ENCODE assay signal across 8 cellular contexts in genomic region chr2:169363027-169363569, GRCh38. TPM values are rescaled to one million over a fixed set of nuclear protein-coding genes. Genes with fewer than 3 reads are reported as not detected.
DNase-seq lines count a peak whose midpoint lies in the region; TF ChIP-seq lines count a peak whose summit lies in the region.

No MANE protein-coding gene starts in this region.

- no peak for TF ChIP-seq POLR2A in suprapubic skin (IDR thresholded peaks at IDR 0.05)

- no peak overlapping the region for H3K27ac ChIP-seq in WERI-Rb-1
- H3K27ac ChIP-seq in suprapubic skin: no peak overlapping the region
- H3K27ac ChIP-seq in RWPE1: no peak overlapping the region

- H3K4me3 ChIP-seq in WERI-Rb-1 (ENCODE audit: low read depth, low read length) (peak overlapping the region; percentile 38), suprapubic skin (peak overlapping the region; percentile 63)

- 3% methylated on average over 11 of the region's 11 CpGs for WGBS in suprapubic skin

- peak overlapping the region; percentile 50 for H3K27ac Mint-ChIP-seq in T-helper 1 cell treated with Interleukin-12 subunit alpha and Interleukin-12 subunit beta and Interleukin-4 antibody, amounts not matched to agents 30 μg/mL and 1 μg/mL, for 36 hours

- TF ChIP-seq EP300 in suprapubic skin (IDR thresholded peaks at IDR 0.05): no peak

- H3K4me3 Mint-ChIP-seq in T-helper 1 cell treated with Interleukin-12 subunit alpha and Interleukin-12 subunit beta and Interleukin-4 antibody, amounts not matched to agents 30 μg/mL and 1 μg/mL, for 36 hours: peak overlapping the region; percentile 87

- no peaks in the 10 kb centered on the region for H3K36me3 ChIP-seq in WERI-Rb-1
- H3K36me3 ChIP-seq in suprapubic skin: no peaks in the 10 kb centered on the region

- peaks cover 66% of the 10 kb centered on the region for H3K27me3 ChIP-seq in WERI-Rb-1 (ENCODE audit: insufficient read depth, low read depth, severe bottlenecking)
- peaks cover 50% of the 10 kb centered on the region for H3K27me3 ChIP-seq in suprapubic skin

- TF ChIP-seq CTCF in WERI-Rb-1 (IDR thresholded peaks at IDR 0.05; ENCODE audit: low read depth, low read length) (no peak), suprapubic skin (IDR thresholded peaks at IDR 0.05) (no peak), RWPE1 (conservative IDR thresholded peaks at IDR 0.05; ENCODE audit: low read depth) (no peak)

- CTCF ChIA-PET in RWPE1 (lab: Yijun Ruan, JAX): no interaction called here

- H3K4me1 Mint-ChIP-seq in T-helper 1 cell treated with Interleukin-12 subunit alpha and Interleukin-12 subunit beta and Interleukin-4 antibody, amounts not matched to agents 30 μg/mL and 1 μg/mL, for 36 hours (ENCODE audit: low read depth): peaks cover 31% of the 10 kb centered on the region

- DNase-seq in T-helper 1 cell (no peak), WERI-Rb-1 (no peak), iPS-NIHi7 (ENCODE audit: extremely low spot score) (peak; percentile 24), suprapubic skin (ENCODE audit: low spot score in 2 of 2) (no peak), RWPE1 (ENCODE audit: low spot score) (no peak), SIG-M5 treated with dmso at 0.1 percent for 504 hours (lab: John Stamatoyannopoulos, UW; ENCODE audit: unreplicated experiment) (no peak)
- DNase-seq in stimulated activated CD4-positive, alpha-beta T cell treated with anti-CD3 and anti-CD28 coated beads, Interleukin-12 subunit alpha, Interleukin-12 subunit beta, amount 100 ng/mL, for 4 hours: no peak

- POLR2A ChIA-PET in RWPE1 (lab: Yijun Ruan, JAX; ENCODE audit: low non-redundant PET): no interaction called here

- H3K9me3 ChIP-seq in WERI-Rb-1 (ENCODE audit: severe bottlenecking): peaks cover 3% of the 10 kb centered on the region
- no peaks in the 10 kb centered on the region for H3K9me3 ChIP-seq in suprapubic skin

- H3K9me3 Mint-ChIP-seq in T-helper 1 cell treated with Interleukin-12 subunit alpha and Interleukin-12 subunit beta and Interleukin-4 antibody, amounts not matched to agents 30 μg/mL and 1 μg/mL, for 36 hours: no peaks in the 10 kb centered on the region

- peaks cover 59% of the 10 kb centered on the region for H3K27me3 Mint-ChIP-seq in T-helper 1 cell treated with Interleukin-12 subunit alpha and Interleukin-12 subunit beta and Interleukin-4 antibody, amounts not matched to agents 30 μg/mL and 1 μg/mL, for 36 hours (ENCODE audit: low read depth)

- H3K36me3 Mint-ChIP-seq in T-helper 1 cell treated with Interleukin-12 subunit alpha and Interleukin-12 subunit beta and Interleukin-4 antibody, amounts not matched to agents 30 μg/mL and 1 μg/mL, for 36 hours (ENCODE audit: low read depth): no peaks in the 10 kb centered on the region

- peaks cover 46% of the 10 kb centered on the region for H3K4me1 ChIP-seq in suprapubic skin

RNA-seq across cellular contexts. Expression of gene LRP2, which starts 0.8 kb away (rescaled TPM):
- total RNA-seq in suprapubic skin: under 1 TPM; 0.08 to 0.96 (median 0.20) TPM
